Comparison of ENCODE assay signal across 26 cellular contexts in genomic region chr9:37410354-37410861, GRCh38. TPM values are rescaled to one million over a fixed set of nuclear protein-coding genes. Genes with fewer than 3 reads are reported as not detected.
DNase-seq lines count a peak whose midpoint lies in the region; FAIRE-seq and TF ChIP-seq lines count a peak whose summit lies in the region.
"Had no signal": no experiment of that assay in that cellular context is flagged by ENCODE, and none has a peak within 500 bp of the region (broad histone marks: within the 10 kb centered on the region; RNA-seq: fewer than 3 reads in every experiment).

No MANE protein-coding gene starts in this region.

- peaks cover 41% of the 10 kb centered on the region for H3K4me1 Mint-ChIP-seq in activated T-cell treated with anti-CD3 and anti-CD28 coated beads, Interleukin-2, amount 50 U/mL, for 24 hours (ENCODE audit: low read depth)

- 89 to 94% (median 89%) methylated on average over 9 of the region's 9 CpGs for WGBS in spleen, 5 donors

- peaks cover 85% of the 10 kb centered on the region for H3F3A ChIP-seq in SU-DHL-6 (ENCODE audit: insufficient read depth)

- peak overlapping the region; percentile 74 for H3K4me2 ChIP-seq in SU-DHL-6 (ENCODE audit: low read depth, low read length, poor library complexity, severe bottlenecking)
- H3K4me2 ChIP-seq: A549, smooth muscle cell had no signal

- H3K9ac ChIP-seq in SU-DHL-6 (ENCODE audit: low read length) = peak overlapping the region; percentile 82

- H3K4me1 ChIP-seq in spleen = peaks cover 2 to 69% (median 26%) of the 10 kb centered on the region in 6 donors
- H3K4me1 ChIP-seq: BE2C had no signal

- no peaks in the 10 kb centered on the region for H3K36me3 Mint-ChIP-seq in activated T-cell treated with anti-CD3 and anti-CD28 coated beads, Interleukin-2, amount 50 U/mL, for 24 hours (ENCODE audit: low read depth)
- H3K36me3 Mint-ChIP-seq: activated naive CD4-positive, alpha-beta T cell treated with anti-CD3 and anti-CD28 coated beads, Interleukin-2, amount 50 U/mL, for 72 hours; WTC11 had no signal

- no peaks in the 10 kb centered on the region for H3K9me3 Mint-ChIP-seq in activated T-cell treated with anti-CD3 and anti-CD28 coated beads, Interleukin-2, amount 50 U/mL, for 24 hours
- H3K9me3 Mint-ChIP-seq: activated naive CD4-positive, alpha-beta T cell treated with anti-CD3 and anti-CD28 coated beads, Interleukin-2, amount 50 U/mL, for 72 hours; WTC11 had no signal

- no peak for DNase-seq in activated T-cell treated with anti-CD3 and anti-CD28 coated beads, Interleukin-2, amount 50 U/mL, for 24 hours
- no peak for DNase-seq in activated T-cell treated with anti-CD3 and anti-CD28 coated beads for 4 hours
- no peak for DNase-seq in GM18507 (ENCODE audit: extremely low spot score, insufficient read length, low read depth)
- DNase-seq in spleen = peak; percentile 69
- DNase-seq in H4 (ENCODE audit: low spot score) = no peak
- DNase-seq in NCI-H146 treated with DMSO at 0.1 percent for 48 hours (lab: John Stamatoyannopoulos, UW; ENCODE audit: unreplicated experiment) = no peak
- DNase-seq in GM19239 (ENCODE audit: insufficient read length, low spot score) = no peak
- DNase-seq: activated CD8-positive, alpha-beta memory T cell treated with anti-CD3 and anti-CD28 coated beads for 24 hours; BE2C; central memory CD4-positive, alpha-beta T cell; kidney glomerular epithelial cell; NCI-H1048; NCI-H774; nucleus accumbens; stimulated activated CD4-positive, alpha-beta T cell treated with anti-CD3 and anti-CD28 coated beads, Interleukin-2, amount 100 ng/mL, for 48 hours; stomach; T-helper 9 cell had no signal

- H3K4me3 ChIP-seq in SU-DHL-6 (ENCODE audit: insufficient read depth, low read length, poor library complexity, severe bottlenecking) (peak overlapping the region; percentile 38), spleen (no peak overlapping the region)
- H3K4me3 ChIP-seq: A549, SJSA1, smooth muscle cell, stomach, upper lobe of left lung had no signal

- no peaks in the 10 kb centered on the region for H3K9me2 ChIP-seq in SU-DHL-6 (replicated peaks; ENCODE audit: insufficient read depth, low read length)

- H3K36me3 ChIP-seq in SU-DHL-6 (ENCODE audit: low read length) (no peaks in the 10 kb centered on the region), spleen (no peaks in the 10 kb centered on the region)
- H3K36me3 ChIP-seq: BE2C, SJSA1, stomach, upper lobe of left lung had no signal

- H2AFZ ChIP-seq in SU-DHL-6 (ENCODE audit: low read depth, low read length, severe bottlenecking) = no peak overlapping the region

- no peaks in the 10 kb centered on the region for H4K20me1 ChIP-seq in SU-DHL-6 (ENCODE audit: low read depth, low read length)

- H3K27ac Mint-ChIP-seq in activated T-cell treated with anti-CD3 and anti-CD28 coated beads, Interleukin-2, amount 50 U/mL, for 24 hours = peak overlapping the region; percentile 78

- peaks cover 49% of the 10 kb centered on the region for H3K79me2 ChIP-seq in SU-DHL-6 (ENCODE audit: insufficient read depth, low read length)

- intact Hi-C loops in spleen (cut with DNase I; ENCODE audit: low total_unique reads) = no loop called here

- FAIRE-seq in GM18507 (lab: Jason Lieb, UNC) = peak; percentile 15
- no peak for FAIRE-seq in GM19239 (lab: Jason Lieb, UNC)
- FAIRE-seq: A549, astrocyte, endothelial cell of umbilical vein had no signal

- H3K9me3 ChIP-seq in SU-DHL-6 (ENCODE audit: insufficient read depth, low read length) = no peaks in the 10 kb centered on the region
- no peaks in the 10 kb centered on the region for H3K9me3 ChIP-seq in spleen
- H3K9me3 ChIP-seq: A549, BE2C, SJSA1, stomach, upper lobe of left lung had no signal

- H3K27me3 ChIP-seq in SU-DHL-6 (ENCODE audit: low read length) = no peaks in the 10 kb centered on the region
- H3K27me3 ChIP-seq in spleen (replicated peaks in 1 of 7) = no peaks in the 10 kb centered on the region
- H3K27me3 ChIP-seq: BE2C, SJSA1, stomach, upper lobe of left lung had no signal

- no peak for TF ChIP-seq POLR2A in spleen (IDR thresholded peaks at IDR 0.05)

- H3K4me3 Mint-ChIP-seq in activated T-cell treated with anti-CD3 and anti-CD28 coated beads, Interleukin-2, amount 50 U/mL, for 24 hours = no peak overlapping the region
- H3K4me3 Mint-ChIP-seq: WTC11 had no signal

- H3K27ac ChIP-seq in SU-DHL-6 (ENCODE audit: low read depth, low read length) (peak overlapping the region; percentile 93), spleen (no peak overlapping the region)
- H3K27ac ChIP-seq: SJSA1, stomach, upper lobe of left lung had no signal

- peaks cover 3% of the 10 kb centered on the region for H3K27me3 Mint-ChIP-seq in activated T-cell treated with anti-CD3 and anti-CD28 coated beads, Interleukin-2, amount 50 U/mL, for 24 hours

- no peak for TF ChIP-seq CTCF in SU-DHL-6 (IDR thresholded peaks at IDR 0.05; ENCODE audit: insufficient read depth, low read length, poor library complexity, severe bottlenecking)
- no peak for TF ChIP-seq CTCF in spleen (IDR thresholded peaks at IDR 0.05 in 8 of 11, conservative IDR thresholded peaks at IDR 0.05 in 3 of 11)

RNA-seq across cellular contexts. Expression of gene GRHPR, which starts 12.1 kb away (rescaled TPM):
- 100 to 1,000 TPM in 1 of 7 donors, 10 to 100 TPM in 6; 54.3 to 114 (median 68.4) TPM for total RNA-seq in spleen
- polyA plus RNA-seq in spleen = 10 to 100 TPM; 44.9 to 61.9 (median 53.5) TPM
- total RNA-seq in H4 (2014; rRNA removed; shearing (Covaris generic)) = 172 and 191 TPM in 2 replicates

RNA-seq across cellular contexts. Expression of gene ZBTB5, which starts 54.8 kb away (rescaled TPM):
- total RNA-seq in spleen = 10 to 100 TPM; 10.7 to 15.1 (median 11.9) TPM
- polyA plus RNA-seq in spleen = 1 to 10 TPM; 4.7 to 6.0 (median 4.9) TPM
- 13.6 and 14.6 TPM in 2 replicates for total RNA-seq in H4 (2014; rRNA removed; shearing (Covaris generic))
